8 cellular contexts compared by ENCODE assay signal in the genomic region with DNA sequence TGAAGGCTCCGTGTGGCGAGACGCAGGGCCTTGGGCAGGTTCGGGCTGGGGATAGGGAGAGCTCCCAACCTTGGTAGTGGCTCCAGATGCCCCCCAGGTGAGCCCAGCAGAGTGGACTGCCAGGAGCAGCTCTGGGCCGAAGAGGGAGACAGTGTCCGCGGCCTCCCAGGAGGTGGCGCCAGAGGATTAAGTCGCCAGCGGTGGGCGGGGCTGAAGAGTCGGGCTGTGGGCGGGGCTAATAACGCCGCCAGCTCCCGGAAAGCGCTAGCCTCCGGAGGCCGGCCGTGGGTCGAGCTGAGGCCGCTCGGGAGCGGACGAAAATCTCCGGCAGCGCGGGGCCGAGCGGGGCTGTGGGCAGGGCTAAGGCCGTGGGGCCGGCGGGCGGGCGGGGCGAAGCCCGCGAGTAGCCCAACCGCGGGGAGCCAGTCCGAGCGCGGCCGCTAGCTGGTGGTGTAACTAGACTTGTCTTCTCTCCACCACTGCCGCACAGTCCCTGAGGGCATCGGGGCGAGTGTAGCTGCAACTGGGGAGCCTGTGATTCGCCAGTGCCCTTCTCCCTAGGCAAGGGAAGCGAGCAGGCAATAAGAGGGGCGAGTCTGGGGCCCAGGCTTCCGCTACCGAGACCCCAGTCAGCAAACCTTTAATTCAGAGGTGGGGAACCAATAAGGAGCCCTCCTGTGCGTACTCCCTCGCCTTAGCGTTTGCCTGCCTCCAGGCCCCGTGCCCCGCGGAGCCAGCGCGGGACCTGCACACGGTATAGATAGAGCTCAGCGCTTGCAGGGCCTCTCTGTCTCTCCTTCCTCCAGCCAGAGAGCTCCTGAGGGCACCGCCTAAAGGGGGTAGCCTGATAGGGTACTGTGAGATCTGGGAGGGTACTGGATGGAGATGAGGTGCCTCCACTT. TPM values are rescaled to one million over a fixed set of nuclear protein-coding genes. Genes with fewer than 3 reads are reported as not detected.
DNase-seq lines count a peak whose midpoint lies in the region; ATAC-seq, FAIRE-seq and TF ChIP-seq lines count a peak whose summit lies in the region.

No MANE protein-coding gene starts in this region.

- peak overlapping the region; percentile 69 to 80 (median 80) for H3K27ac ChIP-seq in pancreas
- peak overlapping the region; percentile 81 to 84 for H3K27ac ChIP-seq in tibial artery

- H3K4me3 ChIP-seq in pancreas = peak overlapping the region; percentile 12 to 53 (median 34)
- peak overlapping the region; percentile 49 to 58 for H3K4me3 ChIP-seq in tibial artery

- H3K27me3 ChIP-seq in pancreas = no peaks in the 10 kb centered on the region
- H3K27me3 ChIP-seq in tibial artery = no peaks in the 10 kb centered on the region

- no peaks in the 10 kb centered on the region for H3K9me3 ChIP-seq in pancreas
- H3K9me3 ChIP-seq in tibial artery = no peaks in the 10 kb centered on the region

- H3K27me3 Mint-ChIP-seq in activated naive CD8-positive, alpha-beta T cell treated with anti-CD3 and anti-CD28 coated beads, Interleukin-2, amount 10 ng/mL, durations not matched to agents 7 days and 5 days = peaks cover 24% of the 10 kb centered on the region

- H3K27ac Mint-ChIP-seq in activated naive CD8-positive, alpha-beta T cell treated with anti-CD3 and anti-CD28 coated beads, Interleukin-2, amount 10 ng/mL, durations not matched to agents 7 days and 5 days = no peak overlapping the region

- peak overlapping the region; percentile 79 for H3K4me3 Mint-ChIP-seq in activated naive CD8-positive, alpha-beta T cell treated with anti-CD3 and anti-CD28 coated beads, Interleukin-2, amount 10 ng/mL, durations not matched to agents 7 days and 5 days

- no peaks in the 10 kb centered on the region for H3K9me3 Mint-ChIP-seq in activated naive CD8-positive, alpha-beta T cell treated with anti-CD3 and anti-CD28 coated beads, Interleukin-2, amount 10 ng/mL, durations not matched to agents 7 days and 5 days

- TF ChIP-seq CTCF in GM12873 (IDR thresholded peaks at IDR 0.05; ENCODE audit: insufficient read depth, low read depth, low read length, missing control alignments) (peak; percentile 84), pancreas (IDR thresholded peaks at IDR 0.05) (peak; percentile 70 to 89 (median 78)), tibial artery (IDR thresholded peaks at IDR 0.05) (peak; percentile 92 to 94)

- POLR2A ChIA-PET in activated naive CD8-positive, alpha-beta T cell treated with anti-CD3 and anti-CD28 coated beads, Interleukin-2, amount 10 ng/mL, durations not matched to agents 7 days and 5 days (lab: Charles Lee) = interaction anchor here (0.5 to 3.1 kb wide), 17 partner anchors 10 to 400 kb away, joined by 3 to 46 read pairs (median 4); a partner anchor contains a TSS

- no peaks in the 10 kb centered on the region for H3K36me3 Mint-ChIP-seq in activated naive CD8-positive, alpha-beta T cell treated with anti-CD3 and anti-CD28 coated beads, Interleukin-2, amount 10 ng/mL, durations not matched to agents 7 days and 5 days

- peak; percentile 92 for ATAC-seq in HG02678 (IDR thresholded peaks at IDR 0.05; ENCODE audit: unreplicated experiment)
- peak; percentile 85 for ATAC-seq in activated naive CD8-positive, alpha-beta T cell treated with anti-CD3 and anti-CD28 coated beads, Interleukin-2, amount 10 ng/mL, durations not matched to agents 7 days and 5 days (ENCODE audit: low read depth)
- peak; percentile 92 to 96 (median 93) for ATAC-seq in pancreas

- H3K4me1 ChIP-seq in pancreas = peaks cover 1 to 11% (median 6%) of the 10 kb centered on the region in 3 donors
- H3K4me1 ChIP-seq in tibial artery = peaks cover 0 to 15% (median 12%) of the 10 kb centered on the region in 4 donors

- H3K36me3 ChIP-seq in pancreas (no peaks in the 10 kb centered on the region), tibial artery (no peaks in the 10 kb centered on the region)

- intact Hi-C loops in head of caudate nucleus (cut with DNase I) (loop anchor here (5.0 kb wide), 1 partner anchor 132 kb away; a partner anchor contains a TSS), pancreas (cut with DNase I) (loop anchor here (5.0 to 10.0 kb wide), 3 partner anchors 115 to 132 kb away; a partner anchor contains a TSS), tibial artery (cut with DNase I; ENCODE audit: low total_unique reads) (loop anchor here (1.0 kb wide), 1 partner anchor 131 kb away; no protein-coding TSS in a partner anchor)

- WGBS in pancreas, 2 donors = 1% methylated on average over 57 to 63 of the region's 63 CpGs

- peaks cover 5% of the 10 kb centered on the region for H3K4me1 Mint-ChIP-seq in activated naive CD8-positive, alpha-beta T cell treated with anti-CD3 and anti-CD28 coated beads, Interleukin-2, amount 10 ng/mL, durations not matched to agents 7 days and 5 days

- FAIRE-seq in pancreas (lab: Jason Lieb, UNC) = no peak

- DNase-seq in NCI-H1105 treated with DMSO at 0.1 percent for 48 hours (lab: John Stamatoyannopoulos, UW) (peak; percentile 73), SKM-1 treated with dmso at 0.1 percent for 144 hours (lab: John Stamatoyannopoulos, UW; ENCODE audit: unreplicated experiment) (peak; percentile 87), head of caudate nucleus (peak; percentile 82 to 97 (median 94)), pancreas (peak; percentile 94 to 99 (median 97)), tibial artery (peak; percentile 92 to 97)
- DNase-seq in activated naive CD8-positive, alpha-beta T cell treated with anti-CD3 and anti-CD28 coated beads, Interleukin-2, amount 10 ng/mL, durations not matched to agents 7 days and 5 days = peak; percentile 97

RNA-seq across cellular contexts. Expression of a gene that starts 14.4 kb away (rescaled TPM):
- under 1 TPM; 0.08 to 0.14 TPM for total RNA-seq in activated naive CD8-positive, alpha-beta T cell treated with anti-CD3 and anti-CD28 coated beads, Interleukin-2, amount 10 ng/mL, durations not matched to agents 7 days and 5 days
- 1 to 10 TPM in 3 of 6 donors, under 1 TPM in 3; 0.56 to 1.2 (median 0.85) TPM for total RNA-seq in pancreas
- 1 to 10 TPM in 1 of 2 donors, under 1 TPM in 1; 0.89 to 1.6 TPM for polyA plus RNA-seq in pancreas

Comparison
In these comparisons a context has a peak if more than half of its experiments do, and no peak if none do; other contexts are left out.
1. Peak in every context shown above with its lines: DNase-seq, ATAC-seq, H3K4me3 ChIP-seq and H3K27ac ChIP-seq.